Comparison of ENCODE assay signal across 8 cellular contexts in the genomic region with DNA sequence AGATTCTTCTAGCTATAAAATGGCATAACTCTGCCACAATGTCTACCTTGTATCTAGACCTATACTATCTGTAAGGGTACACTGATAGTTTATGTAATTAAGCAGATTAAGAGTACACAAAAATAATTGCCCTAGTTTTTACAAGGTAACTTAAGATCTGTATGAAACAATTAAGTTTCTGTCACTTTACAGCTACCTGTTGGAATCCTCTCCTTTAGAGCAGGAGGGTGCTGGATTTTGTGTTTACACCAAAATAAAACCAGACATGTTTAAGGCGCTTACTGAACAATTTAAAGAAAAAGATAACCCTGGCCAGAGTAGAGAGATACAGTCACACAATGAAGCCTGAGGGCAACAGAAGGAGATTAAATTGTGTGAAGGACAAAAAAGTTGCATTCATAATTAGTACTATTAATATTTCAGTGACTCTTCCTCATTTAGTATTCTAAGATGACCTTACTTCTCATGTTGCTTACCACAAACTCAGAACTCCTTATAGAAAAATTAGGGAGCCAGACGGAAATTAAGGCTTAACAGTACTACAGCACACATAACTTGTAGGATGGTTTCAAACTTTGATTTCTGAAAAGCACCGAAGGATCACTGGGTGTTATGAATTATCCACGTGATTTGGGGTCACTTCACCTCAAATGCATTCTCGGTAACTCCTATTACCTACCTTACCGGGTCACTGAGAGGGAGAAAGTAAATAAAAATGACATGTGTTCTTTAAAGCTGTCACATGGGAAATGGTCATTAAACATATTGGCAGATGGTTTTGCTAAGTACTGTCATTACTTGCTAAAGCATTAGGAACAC. TPM values are rescaled to one million over a fixed set of nuclear protein-coding genes. Genes with fewer than 3 reads are reported as not detected.
A peak's percentile ranks its signal among the peaks of the same experiment; 100 is the strongest.
DNase-seq lines count a peak whose midpoint lies in the region; ATAC-seq and TF ChIP-seq lines count a peak whose summit lies in the region.

No MANE protein-coding gene starts in this region.

- TF ChIP-seq CTCF in liver (IDR thresholded peaks at IDR 0.05; ENCODE audit: low read depth, low read length, missing input control) = no peak

- 0 out of 2 replicates have a peak, but pooled peaks cover 7% of the 10 kb centered on the region for H3K9me3 ChIP-seq in BLaER1
- H3K9me3 ChIP-seq in adipocyte (ENCODE audit: control insufficient read depth, low read length) = no peaks in the 10 kb centered on the region
- H3K9me3 ChIP-seq in liver (ENCODE audit: control insufficient read depth in 4 of 4, low read length in 3 of 4) = no peaks in the 10 kb centered on the region

- H3K27ac ChIP-seq in BLaER1 (peak overlapping the region; percentile 99), liver (ENCODE audit: low read depth in 1 of 2, low read length in 2 of 2) (peak overlapping the region; percentile 98 to 99), urinary bladder (ENCODE audit: low read depth) (peak overlapping the region; percentile 95)

- H3K4me3 ChIP-seq in BLaER1 (peak overlapping the region; percentile 94), adipocyte (ENCODE audit: low read length) (peak overlapping the region; percentile 90), liver (ENCODE audit: low read depth in 1 of 3, low read length in 3 of 3) (peak overlapping the region; percentile 80 to 90 (median 84)), urinary bladder (ENCODE audit: low read depth, low read length) (peak overlapping the region; percentile 83)

- peaks cover 15% of the 10 kb centered on the region; the same call in 1 of the 2 replicates for H4K20me1 ChIP-seq in BLaER1

- H3K4me1 ChIP-seq in BLaER1 (peaks cover 78% of the 10 kb centered on the region), adipocyte (ENCODE audit: control insufficient read depth, insufficient read depth, low read length) (peaks cover 16% of the 10 kb centered on the region), liver (ENCODE audit: control insufficient read depth in 4 of 4, insufficient read depth in 4 of 4, low read length in 3 of 4) (peaks cover 0 to 6% (median 3%) of the 10 kb centered on the region in 4 donors), urinary bladder (ENCODE audit: insufficient read depth) (no peaks in the 10 kb centered on the region)

- TF ChIP-seq RAD21 in liver (IDR thresholded peaks at IDR 0.05) = no peak

- DNase-seq in adipocyte (ENCODE audit: low read depth) (no peak), NCI-H1048 (lab: John Stamatoyannopoulos, UW) (no peak)
- DNase-seq in NK-92 treated with Interleukin-12 subunit alpha and Interleukin-12 subunit beta, amount 100 ng/mL, for 24 hours (lab: John Stamatoyannopoulos, UW) = no peak

- H3K9ac ChIP-seq in BLaER1 (peak overlapping the region; percentile 98), adipocyte (ENCODE audit: low read length) (peak overlapping the region; percentile 98), liver (ENCODE audit: low read depth in 1 of 2, low read length in 2 of 2) (peak overlapping the region; percentile 82 to 86)

- peak; percentile 15 for ATAC-seq in GM19397 (IDR thresholded peaks at IDR 0.05; ENCODE audit: unreplicated experiment)
- ATAC-seq in HG03457 (IDR thresholded peaks at IDR 0.05; ENCODE audit: unreplicated experiment) = peak; percentile 37

- H3K27me3 ChIP-seq in BLaER1 = no peaks in the 10 kb centered on the region
- H3K27me3 ChIP-seq in adipocyte (replicated peaks; ENCODE audit: control insufficient read depth, insufficient read depth, low read length) = no peaks in the 10 kb centered on the region
- H3K27me3 ChIP-seq in liver (ENCODE audit: control insufficient read depth in 4 of 4, insufficient read depth in 4 of 4, low read length in 3 of 4) = no peaks in the 10 kb centered on the region

- H3K36me3 ChIP-seq in BLaER1 = peaks cover 33% of the 10 kb centered on the region
- H3K36me3 ChIP-seq in adipocyte (ENCODE audit: control insufficient read depth, insufficient read depth, low read length, severe bottlenecking) = peaks cover 28% of the 10 kb centered on the region
- peaks cover 2 to 12% (median 5%) of the 10 kb centered on the region in 4 donors for H3K36me3 ChIP-seq in liver (ENCODE audit: control insufficient read depth in 4 of 4, insufficient read depth in 3 of 4, low read depth in 1 of 4, low read length in 3 of 4)
- peaks cover 2% of the 10 kb centered on the region for H3K36me3 ChIP-seq in urinary bladder (ENCODE audit: insufficient read depth)

- peak overlapping the region; percentile 84 for H3K4me2 ChIP-seq in BLaER1

- whole genome bisulfite sequencing in liver = 13% methylated on average over 6 of the region's 6 CpGs
- WGBS in urinary bladder = 17% methylated on average over 6 of the region's 6 CpGs

TF ChIP-seq in liver, 16 proteins besides CTCF, POLR2A, EP300 and RAD21:
- TF ChIP-seq HNF4A (conservative IDR thresholded peaks at IDR 0.05) (no peak), RXRA (IDR thresholded peaks at IDR 0.05) (peak; percentile 22 to 66)

RNA-seq across cellular contexts. Expression of a gene that starts 1.0 kb away (rescaled TPM):
- total RNA-seq in liver (10 to 100 TPM; 27.5 to 44.1 TPM), urinary bladder (106 TPM)
- polyA plus RNA-seq in liver (10 to 100 TPM; 25.0 to 37.7 TPM), urinary bladder (70.8 TPM)
